Comparison of ENCODE assay signal across 29 cellular contexts in genomic region chr12:19044430-19044829, GRCh38.
"Had no signal": no experiment of that assay in that cellular context is flagged by ENCODE, and none has a peak within 500 bp of the region (broad histone marks: within the 10 kb centered on the region; RNA-seq: fewer than 3 reads in every experiment).

No MANE protein-coding gene starts in this region.

- H3K4me3 Mint-ChIP-seq: mesothelial cell of epicardium; naive thymus-derived CD4-positive, alpha-beta T cell; natural killer cell treated with Interleukin-12 subunit alpha and Interleukin-12 subunit beta and Interleukin-15 and Interleukin-18, amount 100 ng/mL, for 72 hours; neural crest cell; stimulated activated naive B cell treated with anti-CD40 and anti-IgM and Interleukin-4, amounts not matched to agents 10 μg/mL and 1 μg/mL and 100 μg/mL, for 72 hours had no signal

- H3K9me3 ChIP-seq: left lung, lower lobe of right lung, prostate gland, stomach, testis, thyroid gland, upper lobe of right lung had no signal

- H3K27ac ChIP-seq: left lung, lower lobe of right lung, prostate gland, skin epidermis, stomach, testis, upper lobe of right lung had no signal

- H3K27ac Mint-ChIP-seq: mesothelial cell of epicardium; naive thymus-derived CD4-positive, alpha-beta T cell; natural killer cell treated with Interleukin-12 subunit alpha and Interleukin-12 subunit beta and Interleukin-15 and Interleukin-18, amount 100 ng/mL, for 72 hours; stimulated activated naive B cell treated with anti-CD40 and anti-IgM and Interleukin-4, amounts not matched to agents 10 μg/mL and 1 μg/mL and 100 μg/mL, for 72 hours had no signal

- H3K4me3 ChIP-seq: left lung, lower lobe of right lung, prostate gland, skin epidermis, stomach, testis, thyroid gland, upper lobe of right lung had no signal

- H3K27me3 Mint-ChIP-seq: natural killer cell treated with Interleukin-12 subunit alpha and Interleukin-12 subunit beta and Interleukin-15 and Interleukin-18, amount 100 ng/mL, for 72 hours; stimulated activated naive B cell treated with anti-CD40 and anti-IgM and Interleukin-4, amounts not matched to agents 10 μg/mL and 1 μg/mL and 100 μg/mL, for 72 hours had no signal

- ATAC-seq: left cardiac atrium; naive thymus-derived CD4-positive, alpha-beta T cell; natural killer cell treated with Interleukin-12 subunit alpha and Interleukin-12 subunit beta and Interleukin-15 and Interleukin-18, amount 100 ng/mL, for 72 hours; sciatic nerve; stimulated activated naive B cell treated with anti-CD40 and anti-IgM and Interleukin-4, amounts not matched to agents 10 μg/mL and 1 μg/mL and 100 μg/mL, for 72 hours; stimulated activated naive CD8-positive, alpha-beta T cell treated with anti-CD3 and anti-CD28 coated beads, Interleukin-15, Interleukin-2, amounts not matched to agents 100 U/mL and 50 U/mL, for 24 hours; upper lobe of right lung had no signal

- H3K27me3 ChIP-seq: left lung, stomach, testis, thyroid gland, upper lobe of right lung had no signal

- H3K4me1 Mint-ChIP-seq: naive thymus-derived CD4-positive, alpha-beta T cell; stimulated activated naive B cell treated with anti-CD40 and anti-IgM and Interleukin-4, amounts not matched to agents 10 μg/mL and 1 μg/mL and 100 μg/mL, for 72 hours had no signal

- H3K9me3 Mint-ChIP-seq: natural killer cell treated with Interleukin-12 subunit alpha and Interleukin-12 subunit beta and Interleukin-15 and Interleukin-18, amount 100 ng/mL, for 72 hours had no signal

- H3K36me3 Mint-ChIP-seq: mesothelial cell of epicardium; naive thymus-derived CD4-positive, alpha-beta T cell; natural killer cell treated with Interleukin-12 subunit alpha and Interleukin-12 subunit beta and Interleukin-15 and Interleukin-18, amount 100 ng/mL, for 72 hours; stimulated activated naive B cell treated with anti-CD40 and anti-IgM and Interleukin-4, amounts not matched to agents 10 μg/mL and 1 μg/mL and 100 μg/mL, for 72 hours had no signal

- DNase-seq: head of caudate nucleus; kidney glomerular epithelial cell; left cardiac atrium; left lung; lower lobe of right lung; mesendoderm; naive thymus-derived CD4-positive, alpha-beta T cell; nucleus accumbens; retina; right cardiac atrium; stimulated activated CD4-positive, alpha-beta T cell treated with anti-CD3 and anti-CD28 coated beads, Interleukin-12 subunit alpha, Interleukin-12 subunit beta, amount 100 ng/mL, for 4 hours; stimulated activated CD4-positive, alpha-beta T cell treated with anti-CD3 and anti-CD28 coated beads, Interleukin-15, amount 100 ng/mL, for 24 hours; stimulated activated CD4-positive, alpha-beta T cell treated with anti-CD3 and anti-CD28 coated beads, Interleukin-2, amount 100 ng/mL, for 24 hours; stimulated activated CD4-positive, alpha-beta T cell treated with anti-CD3 and anti-CD28 coated beads, Interleukin-4, amount 100 ng/mL, for 1 hour; stimulated activated naive B cell treated with anti-CD40 and anti-IgM and Interleukin-4, amounts not matched to agents 10 μg/mL and 1 μg/mL and 100 μg/mL, for 72 hours; stimulated activated naive CD8-positive, alpha-beta T cell treated with anti-CD3 and anti-CD28 coated beads, Interleukin-15, Interleukin-2, amounts not matched to agents 100 U/mL and 50 U/mL, for 24 hours; stomach; testis; thyroid gland; trophoblast cell; upper lobe of right lung had no signal

- H3K36me3 ChIP-seq: left lung, lower lobe of right lung, prostate gland, stomach, thyroid gland, upper lobe of right lung had no signal

- FAIRE-seq: keratinocyte, urothelium cell line had no signal

- H3K4me1 ChIP-seq: prostate gland, testis, upper lobe of right lung had no signal
